In genomic region chr19:45258862-45259261, GRCh38 we compare ENCODE assay signal across 2 cellular contexts.
TF ChIP-seq lines count a peak whose summit lies in the region.

No MANE protein-coding gene starts in this region.

TF ChIP-seq in HepG2, 621 proteins besides CTCF, POLR2A, EP300 and RAD21:
- TF ChIP-seq SAFB2 (CRISPR knock-in tag; IDR thresholded peaks at IDR 0.05; ENCODE audit: borderline replicate concordance, low read depth), result no peak
- TF ChIP-seq AGO2 (optimal IDR thresholded peaks at IDR 0.05; ENCODE audit: low read depth, low read length), result peak; percentile 33
- no peak for TF ChIP-seq CEBPB (IDR thresholded peaks at IDR 0.05; ENCODE audit: borderline replicate concordance, low read depth, low read length)

TF ChIP-seq in K562, 482 proteins besides CTCF, POLR2A, EP300 and RAD21:
- no peak for TF ChIP-seq NFRKB (IDR thresholded peaks at IDR 0.05; ENCODE audit: low read depth)
- TF ChIP-seq AFF4 (CRISPR knock-in tag; IDR thresholded peaks at IDR 0.05), result no peak
- no peak for TF ChIP-seq BCLAF1 (IDR thresholded peaks at IDR 0.05; ENCODE audit: borderline replicate concordance in 1 of 2, control insufficient read depth in 1 of 2, low read depth in 2 of 2, low read length in 1 of 2)
- TF ChIP-seq RBFOX2 (IDR thresholded peaks at IDR 0.05; ENCODE audit: low read depth, low read length), result peak; percentile 38; the same call in 1 of the 2 replicates
- TF ChIP-seq POLR2B (IDR thresholded peaks at IDR 0.05; ENCODE audit: low read depth, partially characterized antibody), result no peak
- TF ChIP-seq ZNF318 (IDR thresholded peaks at IDR 0.05; ENCODE audit: borderline replicate concordance in 1 of 2, low read depth in 1 of 2), result no peak
- TF ChIP-seq ZNF449 (CRISPR knock-in tag; IDR thresholded peaks at IDR 0.05), result no peak
- no peak for TF ChIP-seq CBX8 (IDR thresholded peaks at IDR 0.05; ENCODE audit: borderline replicate concordance, extremely low read depth, low read depth, low read length, poor library complexity, severe bottlenecking)
- no peak for TF ChIP-seq XRCC5 (IDR thresholded peaks at IDR 0.05; ENCODE audit: low read depth, low read length)
- no peak for TF ChIP-seq ZNF408 (CRISPR knock-in tag; IDR thresholded peaks at IDR 0.05; ENCODE audit: low read depth)
- TF ChIP-seq CREB3L1 (IDR thresholded peaks at IDR 0.05; ENCODE audit: borderline replicate concordance, low read depth), result no peak
- TF ChIP-seq CEBPZ (IDR thresholded peaks at IDR 0.05; ENCODE audit: borderline replicate concordance, low read depth, low read length), result no peak
- TF ChIP-seq TFAP4 (CRISPR knock-in tag; IDR thresholded peaks at IDR 0.05; ENCODE audit: borderline replicate concordance), result no peak
- TF ChIP-seq POLR2G (IDR thresholded peaks at IDR 0.05; ENCODE audit: low read depth, low read length), result 0 out of 2 replicates have a peak, but pooled peaks have one; percentile 20
- no peak for TF ChIP-seq YBX1 (IDR thresholded peaks at IDR 0.05)
